ENCODE assay signal across 2 cellular contexts in the genomic region with DNA sequence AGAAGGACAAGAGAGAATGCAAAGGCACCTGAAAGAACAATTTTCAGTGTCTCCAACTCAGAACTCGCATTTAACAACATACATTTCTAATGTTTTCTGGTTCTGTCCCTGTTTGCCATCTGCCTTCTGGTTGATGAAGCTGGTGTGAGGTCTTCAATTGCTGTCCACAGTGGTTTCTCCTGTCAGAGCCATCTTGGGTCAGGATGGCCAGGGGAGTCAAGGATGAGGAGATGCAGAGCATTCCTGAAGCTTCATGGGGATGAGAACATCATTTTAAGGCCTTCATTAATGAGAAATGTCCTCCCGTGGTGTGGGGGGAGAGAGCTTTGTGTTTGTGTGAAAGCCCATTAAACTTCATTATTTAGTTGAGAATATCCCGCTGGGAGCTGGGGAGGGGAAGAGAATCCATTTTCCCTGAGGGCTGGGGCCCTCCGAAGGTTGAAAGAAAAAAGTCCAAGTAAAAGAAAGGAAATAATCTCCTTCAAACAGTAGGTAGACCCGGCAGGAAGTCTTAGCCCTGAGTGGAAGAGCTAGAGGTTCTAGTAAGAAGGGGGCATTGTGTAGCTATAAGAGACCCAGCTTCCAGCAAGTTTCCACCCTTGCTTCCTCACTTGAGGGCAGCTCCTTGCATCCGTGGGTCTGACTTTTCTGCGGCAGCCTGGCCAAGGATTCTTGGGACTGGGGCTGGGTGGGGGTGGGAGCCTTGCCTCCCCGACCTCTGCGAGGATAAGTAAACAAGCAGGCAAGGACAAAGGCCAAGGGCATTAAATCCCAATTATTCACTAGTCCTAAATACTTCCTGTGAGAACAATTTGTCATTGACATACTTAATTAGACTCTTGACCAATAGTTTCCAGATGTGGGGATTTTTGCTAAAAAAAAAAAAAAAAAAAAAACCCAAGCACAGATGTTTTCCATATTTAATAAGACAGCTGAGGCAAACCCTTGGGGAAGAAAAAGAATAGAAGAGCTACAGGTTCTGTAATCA.
TF ChIP-seq lines count a peak whose summit lies in the region.

No MANE protein-coding gene starts in this region.

TF ChIP-seq in SK-N-SH, 30 proteins besides CTCF, POLR2A, EP300 and RAD21 (continued from another document):
- TF ChIP-seq, protein P1, sequence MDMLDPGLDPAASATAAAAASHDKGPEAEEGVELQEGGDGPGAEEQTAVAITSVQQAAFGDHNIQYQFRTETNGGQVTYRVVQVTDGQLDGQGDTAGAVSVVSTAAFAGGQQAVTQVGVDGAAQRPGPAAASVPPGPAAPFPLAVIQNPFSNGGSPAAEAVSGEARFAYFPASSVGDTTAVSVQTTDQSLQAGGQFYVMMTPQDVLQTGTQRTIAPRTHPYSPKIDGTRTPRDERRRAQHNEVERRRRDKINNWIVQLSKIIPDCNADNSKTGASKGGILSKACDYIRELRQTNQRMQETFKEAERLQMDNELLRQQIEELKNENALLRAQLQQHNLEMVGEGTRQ (IDR thresholded peaks at IDR 0.05; ENCODE audit: borderline replicate concordance, low read depth, low read length), result no peak
- TF ChIP-seq ELF1 (IDR thresholded peaks at IDR 0.05) (no peak), SIN3A (IDR thresholded peaks at IDR 0.05; ENCODE audit: borderline replicate concordance, low read depth, low read length) (no peak), TAF1 (IDR thresholded peaks at IDR 0.05; ENCODE audit: borderline replicate concordance, low read depth, low read length) (no peak), NFIC (IDR thresholded peaks at IDR 0.05; ENCODE audit: borderline replicate concordance) (no peak), CHD2 (IDR thresholded peaks at IDR 0.05; ENCODE audit: low read length, partially characterized antibody) (no peak), EZH2phosphoT487 (IDR thresholded peaks at IDR 0.05; ENCODE audit: borderline replicate concordance, low read depth) (no peak)
- TF ChIP-seq, protein P2, sequence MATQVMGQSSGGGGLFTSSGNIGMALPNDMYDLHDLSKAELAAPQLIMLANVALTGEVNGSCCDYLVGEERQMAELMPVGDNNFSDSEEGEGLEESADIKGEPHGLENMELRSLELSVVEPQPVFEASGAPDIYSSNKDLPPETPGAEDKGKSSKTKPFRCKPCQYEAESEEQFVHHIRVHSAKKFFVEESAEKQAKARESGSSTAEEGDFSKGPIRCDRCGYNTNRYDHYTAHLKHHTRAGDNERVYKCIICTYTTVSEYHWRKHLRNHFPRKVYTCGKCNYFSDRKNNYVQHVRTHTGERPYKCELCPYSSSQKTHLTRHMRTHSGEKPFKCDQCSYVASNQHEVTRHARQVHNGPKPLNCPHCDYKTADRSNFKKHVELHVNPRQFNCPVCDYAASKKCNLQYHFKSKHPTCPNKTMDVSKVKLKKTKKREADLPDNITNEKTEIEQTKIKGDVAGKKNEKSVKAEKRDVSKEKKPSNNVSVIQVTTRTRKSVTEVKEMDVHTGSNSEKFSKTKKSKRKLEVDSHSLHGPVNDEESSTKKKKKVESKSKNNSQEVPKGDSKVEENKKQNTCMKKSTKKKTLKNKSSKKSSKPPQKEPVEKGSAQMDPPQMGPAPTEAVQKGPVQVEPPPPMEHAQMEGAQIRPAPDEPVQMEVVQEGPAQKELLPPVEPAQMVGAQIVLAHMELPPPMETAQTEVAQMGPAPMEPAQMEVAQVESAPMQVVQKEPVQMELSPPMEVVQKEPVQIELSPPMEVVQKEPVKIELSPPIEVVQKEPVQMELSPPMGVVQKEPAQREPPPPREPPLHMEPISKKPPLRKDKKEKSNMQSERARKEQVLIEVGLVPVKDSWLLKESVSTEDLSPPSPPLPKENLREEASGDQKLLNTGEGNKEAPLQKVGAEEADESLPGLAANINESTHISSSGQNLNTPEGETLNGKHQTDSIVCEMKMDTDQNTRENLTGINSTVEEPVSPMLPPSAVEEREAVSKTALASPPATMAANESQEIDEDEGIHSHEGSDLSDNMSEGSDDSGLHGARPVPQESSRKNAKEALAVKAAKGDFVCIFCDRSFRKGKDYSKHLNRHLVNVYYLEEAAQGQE (IDR thresholded peaks at IDR 0.05; ENCODE audit: low read depth, low read length), result no peak

TF ChIP-seq in SK-N-SH treated with all-trans-retinoic acid at 6 μM for 48 hours, 23 proteins besides CTCF, POLR2A, EP300 and RAD21 (continued from another document):
- TF ChIP-seq, protein P3, sequence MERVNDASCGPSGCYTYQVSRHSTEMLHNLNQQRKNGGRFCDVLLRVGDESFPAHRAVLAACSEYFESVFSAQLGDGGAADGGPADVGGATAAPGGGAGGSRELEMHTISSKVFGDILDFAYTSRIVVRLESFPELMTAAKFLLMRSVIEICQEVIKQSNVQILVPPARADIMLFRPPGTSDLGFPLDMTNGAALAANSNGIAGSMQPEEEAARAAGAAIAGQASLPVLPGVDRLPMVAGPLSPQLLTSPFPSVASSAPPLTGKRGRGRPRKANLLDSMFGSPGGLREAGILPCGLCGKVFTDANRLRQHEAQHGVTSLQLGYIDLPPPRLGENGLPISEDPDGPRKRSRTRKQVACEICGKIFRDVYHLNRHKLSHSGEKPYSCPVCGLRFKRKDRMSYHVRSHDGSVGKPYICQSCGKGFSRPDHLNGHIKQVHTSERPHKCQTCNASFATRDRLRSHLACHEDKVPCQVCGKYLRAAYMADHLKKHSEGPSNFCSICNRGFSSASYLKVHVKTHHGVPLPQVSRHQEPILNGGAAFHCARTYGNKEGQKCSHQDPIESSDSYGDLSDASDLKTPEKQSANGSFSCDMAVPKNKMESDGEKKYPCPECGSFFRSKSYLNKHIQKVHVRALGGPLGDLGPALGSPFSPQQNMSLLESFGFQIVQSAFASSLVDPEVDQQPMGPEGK (CRISPR knock-in tag; IDR thresholded peaks at IDR 0.05; ENCODE audit: borderline replicate concordance), result no peak
- no peak for TF ChIP-seq ZNF70 (CRISPR knock-in tag; IDR thresholded peaks at IDR 0.05)
- TF ChIP-seq ZFP3 (CRISPR knock-in tag; IDR thresholded peaks at IDR 0.05), result no peak
- TF ChIP-seq, protein P4, sequence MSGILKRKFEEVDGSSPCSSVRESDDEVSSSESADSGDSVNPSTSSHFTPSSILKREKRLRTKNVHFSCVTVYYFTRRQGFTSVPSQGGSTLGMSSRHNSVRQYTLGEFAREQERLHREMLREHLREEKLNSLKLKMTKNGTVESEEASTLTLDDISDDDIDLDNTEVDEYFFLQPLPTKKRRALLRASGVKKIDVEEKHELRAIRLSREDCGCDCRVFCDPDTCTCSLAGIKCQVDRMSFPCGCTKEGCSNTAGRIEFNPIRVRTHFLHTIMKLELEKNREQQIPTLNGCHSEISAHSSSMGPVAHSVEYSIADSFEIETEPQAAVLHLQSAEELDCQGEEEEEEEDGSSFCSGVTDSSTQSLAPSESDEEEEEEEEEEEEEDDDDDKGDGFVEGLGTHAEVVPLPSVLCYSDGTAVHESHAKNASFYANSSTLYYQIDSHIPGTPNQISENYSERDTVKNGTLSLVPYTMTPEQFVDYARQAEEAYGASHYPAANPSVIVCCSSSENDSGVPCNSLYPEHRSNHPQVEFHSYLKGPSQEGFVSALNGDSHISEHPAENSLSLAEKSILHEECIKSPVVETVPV (CRISPR knock-in tag; IDR thresholded peaks at IDR 0.05), result no peak
- TF ChIP-seq, protein P5, sequence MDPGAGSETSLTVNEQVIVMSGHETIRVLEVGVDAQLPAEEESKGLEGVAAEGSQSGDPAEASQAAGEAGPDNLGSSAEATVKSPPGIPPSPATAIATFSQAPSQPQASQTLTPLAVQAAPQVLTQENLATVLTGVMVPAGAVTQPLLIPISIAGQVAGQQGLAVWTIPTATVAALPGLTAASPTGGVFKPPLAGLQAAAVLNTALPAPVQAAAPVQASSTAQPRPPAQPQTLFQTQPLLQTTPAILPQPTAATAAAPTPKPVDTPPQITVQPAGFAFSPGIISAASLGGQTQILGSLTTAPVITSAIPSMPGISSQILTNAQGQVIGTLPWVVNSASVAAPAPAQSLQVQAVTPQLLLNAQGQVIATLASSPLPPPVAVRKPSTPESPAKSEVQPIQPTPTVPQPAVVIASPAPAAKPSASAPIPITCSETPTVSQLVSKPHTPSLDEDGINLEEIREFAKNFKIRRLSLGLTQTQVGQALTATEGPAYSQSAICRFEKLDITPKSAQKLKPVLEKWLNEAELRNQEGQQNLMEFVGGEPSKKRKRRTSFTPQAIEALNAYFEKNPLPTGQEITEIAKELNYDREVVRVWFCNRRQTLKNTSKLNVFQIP (CRISPR knock-in tag; IDR thresholded peaks at IDR 0.05; ENCODE audit: borderline replicate concordance, low read depth), result no peak
